In the genomic region with DNA sequence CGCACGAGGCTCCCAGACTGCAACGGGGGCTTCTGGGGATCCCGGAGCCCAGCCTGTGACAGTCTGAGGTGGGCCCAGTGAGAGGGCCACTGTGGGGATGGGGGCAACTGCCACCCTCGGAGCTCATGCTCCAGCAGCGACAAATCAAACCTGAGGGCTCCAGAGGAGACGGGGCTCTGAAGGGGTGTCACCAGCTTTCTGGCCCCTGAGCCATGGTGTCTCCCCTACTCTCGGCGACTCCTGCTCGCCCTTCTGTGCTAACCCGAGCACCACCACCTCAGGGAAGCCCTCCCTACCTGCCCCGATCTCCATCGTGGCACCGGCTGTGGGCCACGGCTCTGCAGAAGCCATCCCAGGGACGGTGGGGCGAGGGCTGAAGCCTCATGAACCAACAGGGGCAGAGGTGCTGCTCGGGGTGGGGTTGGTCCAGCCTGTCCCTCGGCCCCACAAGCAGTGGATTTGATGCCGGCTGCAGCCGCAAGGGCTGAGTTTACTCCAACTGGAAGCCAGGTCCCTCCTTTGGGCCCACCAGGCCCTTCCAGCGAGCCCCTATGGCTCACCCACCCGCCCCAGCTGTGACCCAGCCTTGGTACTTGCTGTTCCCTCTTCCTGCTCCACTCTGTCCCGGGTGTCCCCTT, we compare ENCODE assay signal across 2 cellular contexts.
TF ChIP-seq lines count a peak whose summit lies in the region.

No MANE protein-coding gene starts in this region.

TF ChIP-seq in K562, 482 proteins besides CTCF, POLR2A, EP300 and RAD21:
- TF ChIP-seq POLR2G (IDR thresholded peaks at IDR 0.05; ENCODE audit: low read depth, low read length), result peak; percentile 48; the same call in 1 of the 2 replicates
- TF ChIP-seq MYBL2 (IDR thresholded peaks at IDR 0.05; ENCODE audit: low read depth), result no peak
- no peak for TF ChIP-seq MYBL2 (CRISPR knock-in tag; IDR thresholded peaks at IDR 0.05; ENCODE audit: borderline replicate concordance)
- TF ChIP-seq NR2C2 (CRISPR knock-in tag; IDR thresholded peaks at IDR 0.05), result no peak
- no peak for TF ChIP-seq NR2C2 (tag; IDR thresholded peaks at IDR 0.05)
- TF ChIP-seq SAFB (IDR thresholded peaks at IDR 0.05; ENCODE audit: borderline replicate concordance, low read depth, low read length), result no peak
- TF ChIP-seq JUN (IDR thresholded peaks at IDR 0.05; ENCODE audit: borderline replicate concordance, low read depth, low read length), result no peak
- TF ChIP-seq JUN (CRISPR knock-in tag; IDR thresholded peaks at IDR 0.05; ENCODE audit: borderline replicate concordance), result no peak
- no peak for TF ChIP-seq ARNT (IDR thresholded peaks at IDR 0.05)

TF ChIP-seq in HepG2, 621 proteins besides CTCF, POLR2A, EP300 and RAD21:
- TF ChIP-seq NFYC (CRISPR knock-in tag; IDR thresholded peaks at IDR 0.05), result no peak
- TF ChIP-seq PAX8 (CRISPR knock-in tag; IDR thresholded peaks at IDR 0.05; ENCODE audit: borderline replicate concordance), result no peak
- TF ChIP-seq ZNF34 (CRISPR knock-in tag; IDR thresholded peaks at IDR 0.05; ENCODE audit: borderline replicate concordance), result no peak
- TF ChIP-seq ZNF614 (CRISPR knock-in tag; IDR thresholded peaks at IDR 0.05; ENCODE audit: borderline replicate concordance), result no peak
- no peak for TF ChIP-seq ZNF253 (CRISPR knock-in tag; IDR thresholded peaks at IDR 0.05; ENCODE audit: borderline replicate concordance)
- TF ChIP-seq HIVEP1 (CRISPR knock-in tag; IDR thresholded peaks at IDR 0.05), result 0 out of 2 replicates have a peak, but pooled peaks have one; percentile 23
- TF ChIP-seq ETV6 (CRISPR knock-in tag; conservative IDR thresholded peaks at IDR 0.05), result no peak
- TF ChIP-seq, protein P1, sequence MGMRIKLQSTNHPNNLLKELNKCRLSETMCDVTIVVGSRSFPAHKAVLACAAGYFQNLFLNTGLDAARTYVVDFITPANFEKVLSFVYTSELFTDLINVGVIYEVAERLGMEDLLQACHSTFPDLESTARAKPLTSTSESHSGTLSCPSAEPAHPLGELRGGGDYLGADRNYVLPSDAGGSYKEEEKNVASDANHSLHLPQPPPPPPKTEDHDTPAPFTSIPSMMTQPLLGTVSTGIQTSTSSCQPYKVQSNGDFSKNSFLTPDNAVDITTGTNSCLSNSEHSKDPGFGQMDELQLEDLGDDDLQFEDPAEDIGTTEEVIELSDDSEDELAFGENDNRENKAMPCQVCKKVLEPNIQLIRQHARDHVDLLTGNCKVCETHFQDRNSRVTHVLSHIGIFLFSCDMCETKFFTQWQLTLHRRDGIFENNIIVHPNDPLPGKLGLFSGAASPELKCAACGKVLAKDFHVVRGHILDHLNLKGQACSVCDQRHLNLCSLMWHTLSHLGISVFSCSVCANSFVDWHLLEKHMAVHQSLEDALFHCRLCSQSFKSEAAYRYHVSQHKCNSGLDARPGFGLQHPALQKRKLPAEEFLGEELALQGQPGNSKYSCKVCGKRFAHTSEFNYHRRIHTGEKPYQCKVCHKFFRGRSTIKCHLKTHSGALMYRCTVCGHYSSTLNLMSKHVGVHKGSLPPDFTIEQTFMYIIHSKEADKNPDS (CRISPR knock-in tag; IDR thresholded peaks at IDR 0.05), result no peak
- TF ChIP-seq AGO2 (optimal IDR thresholded peaks at IDR 0.05; ENCODE audit: low read depth, low read length), result peak; percentile 93
- TF ChIP-seq, protein P2, sequence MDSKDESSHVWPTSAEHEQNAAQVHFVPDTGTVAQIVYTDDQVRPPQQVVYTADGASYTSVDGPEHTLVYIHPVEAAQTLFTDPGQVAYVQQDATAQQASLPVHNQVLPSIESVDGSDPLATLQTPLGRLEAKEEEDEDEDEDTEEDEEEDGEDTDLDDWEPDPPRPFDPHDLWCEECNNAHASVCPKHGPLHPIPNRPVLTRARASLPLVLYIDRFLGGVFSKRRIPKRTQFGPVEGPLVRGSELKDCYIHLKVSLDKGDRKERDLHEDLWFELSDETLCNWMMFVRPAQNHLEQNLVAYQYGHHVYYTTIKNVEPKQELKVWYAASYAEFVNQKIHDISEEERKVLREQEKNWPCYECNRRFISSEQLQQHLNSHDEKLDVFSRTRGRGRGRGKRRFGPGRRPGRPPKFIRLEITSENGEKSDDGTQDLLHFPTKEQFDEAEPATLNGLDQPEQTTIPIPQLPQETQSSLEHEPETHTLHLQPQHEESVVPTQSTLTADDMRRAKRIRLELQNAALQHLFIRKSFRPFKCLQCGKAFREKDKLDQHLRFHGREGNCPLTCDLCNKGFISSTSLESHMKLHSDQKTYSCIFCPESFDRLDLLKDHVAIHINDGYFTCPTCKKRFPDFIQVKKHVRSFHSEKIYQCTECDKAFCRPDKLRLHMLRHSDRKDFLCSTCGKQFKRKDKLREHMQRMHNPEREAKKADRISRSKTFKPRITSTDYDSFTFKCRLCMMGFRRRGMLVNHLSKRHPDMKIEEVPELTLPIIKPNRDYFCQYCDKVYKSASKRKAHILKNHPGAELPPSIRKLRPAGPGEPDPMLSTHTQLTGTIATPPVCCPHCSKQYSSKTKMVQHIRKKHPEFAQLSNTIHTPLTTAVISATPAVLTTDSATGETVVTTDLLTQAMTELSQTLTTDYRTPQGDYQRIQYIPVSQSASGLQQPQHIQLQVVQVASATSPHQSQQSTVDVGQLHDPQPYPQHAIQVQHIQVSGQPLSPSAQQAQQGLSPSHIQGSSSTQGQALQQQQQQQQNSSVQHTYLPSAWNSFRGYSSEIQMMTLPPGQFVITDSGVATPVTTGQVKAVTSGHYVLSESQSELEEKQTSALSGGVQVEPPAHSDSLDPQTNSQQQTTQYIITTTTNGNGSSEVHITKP (CRISPR knock-in tag; IDR thresholded peaks at IDR 0.05; ENCODE audit: low read depth), result no peak
- peak; percentile 9; the same call in 1 of the 2 replicates for TF ChIP-seq ZNF225 (CRISPR knock-in tag; IDR thresholded peaks at IDR 0.05)
- TF ChIP-seq NR2F1 (CRISPR knock-in tag; IDR thresholded peaks at IDR 0.05), result no peak
- 0 out of 2 replicates have a peak, but pooled peaks have one; percentile 49 for TF ChIP-seq AKAP8 (CRISPR knock-in tag; IDR thresholded peaks at IDR 0.05)
- no peak for TF ChIP-seq ZSCAN21 (CRISPR knock-in tag; IDR thresholded peaks at IDR 0.05; ENCODE audit: borderline replicate concordance)
- TF ChIP-seq MEIS2 (CRISPR knock-in tag; IDR thresholded peaks at IDR 0.05), result 0 out of 2 replicates have a peak, but pooled peaks have one; percentile 26
- peak; percentile 20 for TF ChIP-seq TAF15 (IDR thresholded peaks at IDR 0.05; ENCODE audit: low read depth, low read length, poor library complexity, severe bottlenecking)
- 0 out of 2 replicates have a peak, but pooled peaks have one; percentile 45 for TF ChIP-seq ZNF691 (CRISPR knock-in tag; IDR thresholded peaks at IDR 0.05; ENCODE audit: borderline replicate concordance, low read depth)
- TF ChIP-seq ZNF768 (CRISPR knock-in tag; IDR thresholded peaks at IDR 0.05), result peak; percentile 45; the same call in 1 of the 2 replicates
- no peak for TF ChIP-seq ZNF431 (CRISPR knock-in tag; IDR thresholded peaks at IDR 0.05; ENCODE audit: borderline replicate concordance, low read depth)
